Comparison of ENCODE assay signal across 7 cellular contexts in genomic region chr1:78143152-78143551, GRCh38.
DNase-seq lines count a peak whose midpoint lies in the region; ATAC-seq and TF ChIP-seq lines count a peak whose summit lies in the region.

No MANE protein-coding gene starts in this region.

- peaks cover 5% of the 10 kb centered on the region for H3K27me3 ChIP-seq in smooth muscle cell (ENCODE audit: low read depth)
- H3K27me3 ChIP-seq in ascending aorta, result no peaks in the 10 kb centered on the region

- H3K4me2 ChIP-seq in smooth muscle cell, result no peak overlapping the region

- intact Hi-C loops in ascending aorta (cut with DNase I), result no loop called here

- peak overlapping the region; percentile 93 for H3K27ac Mint-ChIP-seq in memory B cell

- H3K9ac ChIP-seq in smooth muscle cell (ENCODE audit: low read depth), result no peak overlapping the region

- H3K36me3 Mint-ChIP-seq in memory B cell, result no peaks in the 10 kb centered on the region

- no peaks in the 10 kb centered on the region for H3K79me2 ChIP-seq in smooth muscle cell (ENCODE audit: low read depth)

- WGBS in smooth muscle cell (ENCODE audit: low lambda C conversion rate), result 81% methylated on average over 4 of the region's 4 CpGs

- H3K4me3 ChIP-seq in smooth muscle cell (no peak overlapping the region), ascending aorta (no peak overlapping the region)

- peak; percentile 92 for DNase-seq in OCI-M1 (lab: John Stamatoyannopoulos, UW)
- DNase-seq in memory B cell (ENCODE audit: low spot score in 2 of 2), result peak in 1 of 2 donors; percentile 21
- DNase-seq in smooth muscle cell (lab: John Stamatoyannopoulos, UW; ENCODE audit: unreplicated experiment), result no peak
- DNase-seq in NCI-H1092 (lab: John Stamatoyannopoulos, UW), result no peak
- no peak for DNase-seq in ascending aorta (ENCODE audit: low spot score in 2 of 2)

- H3K4me1 ChIP-seq in smooth muscle cell (ENCODE audit: low read depth) (no peaks in the 10 kb centered on the region), ascending aorta (no peaks in the 10 kb centered on the region)

- H3F3A ChIP-seq in smooth muscle cell (ENCODE audit: low read depth), result no peaks in the 10 kb centered on the region

- peaks cover 5% of the 10 kb centered on the region for H3K27me3 Mint-ChIP-seq in memory B cell

- TF ChIP-seq CTCF in smooth muscle cell (IDR thresholded peaks at IDR 0.05; ENCODE audit: borderline replicate concordance, insufficient read depth, poor library complexity, severe bottlenecking) (no peak), ascending aorta (IDR thresholded peaks at IDR 0.05) (no peak)

- no peak overlapping the region for H3K27ac ChIP-seq in smooth muscle cell (ENCODE audit: low read depth)
- no peak overlapping the region for H3K27ac ChIP-seq in ascending aorta

- H4K20me1 ChIP-seq in smooth muscle cell (ENCODE audit: low read depth), result no peaks in the 10 kb centered on the region

- H3K36me3 ChIP-seq in smooth muscle cell (ENCODE audit: low read depth) (no peaks in the 10 kb centered on the region), ascending aorta (no peaks in the 10 kb centered on the region)

- ATAC-seq in GM18873 (IDR thresholded peaks at IDR 0.05; ENCODE audit: low FRiP score, unreplicated experiment) (peak; percentile 76), HG02759 (IDR thresholded peaks at IDR 0.05; ENCODE audit: unreplicated experiment) (peak; percentile 63), memory B cell (ENCODE audit: low read depth) (peak; percentile 89)

- H3K4me3 Mint-ChIP-seq in memory B cell, result peak overlapping the region; percentile 76

- H3K9me3 ChIP-seq in smooth muscle cell (replicated peaks; ENCODE audit: low read depth), result no peaks in the 10 kb centered on the region
- H3K9me3 ChIP-seq in ascending aorta, result no peaks in the 10 kb centered on the region

- H2AFZ ChIP-seq in smooth muscle cell (ENCODE audit: low read depth), result no peak overlapping the region

- H3K4me1 Mint-ChIP-seq in memory B cell, result peaks cover 19% of the 10 kb centered on the region

- H3K9me3 Mint-ChIP-seq in memory B cell, result no peaks in the 10 kb centered on the region
